In genomic region chr19:3716147-3716668, GRCh38 we compare ENCODE assay signal across 25 cellular contexts. TPM values are rescaled to one million over a fixed set of nuclear protein-coding genes. Genes with fewer than 3 reads are reported as not detected.
DNase-seq lines count a peak whose midpoint lies in the region; ATAC-seq, FAIRE-seq and TF ChIP-seq lines count a peak whose summit lies in the region.
"Had no signal": no experiment of that assay in that cellular context is flagged by ENCODE, and none has a peak within 500 bp of the region (broad histone marks: within the 10 kb centered on the region; RNA-seq: fewer than 3 reads in every experiment).

No MANE protein-coding gene starts in this region.

- no peaks in the 10 kb centered on the region for H3K9me3 Mint-ChIP-seq in Calu3 (ENCODE audit: low read depth, unreplicated experiment)
- H3K9me3 Mint-ChIP-seq: CD4-positive, alpha-beta T cell had no signal

- RAD21 ChIA-PET in HCT116 (lab: Charles Lee; ENCODE audit: low non-redundant PET in 1 of 2, low total read pairs in 2 of 2, uncharacterized antibody in 2 of 2, unreplicated experiment in 2 of 2) = interaction anchor here in 1 of 2 experiments (0.6 kb wide), 1 partner anchor 110 kb away, joined by 3 read pairs; no protein-coding TSS in a partner anchor

- no peak overlapping the region for H2BK12ac ChIP-seq in H1 (ENCODE audit: low read depth, low read length)

- intact Hi-C loops in Calu3 (cut with micrococcal nuclease; ENCODE audit: unreplicated experiment) (no loop called here), HCT116 (cut with micrococcal nuclease) (no loop called here)

- no peak overlapping the region for H2BK15ac ChIP-seq in H1 (ENCODE audit: low read length)

- H3K79me1 ChIP-seq in H1 (ENCODE audit: low read depth, low read length) = no peaks in the 10 kb centered on the region

- no peak overlapping the region for H2AK5ac ChIP-seq in H1 (ENCODE audit: low read depth, low read length)

- no peak overlapping the region for H4K91ac ChIP-seq in H1 (replicated peaks; ENCODE audit: insufficient read length, low read length)

- H4K5ac ChIP-seq in H1 (ENCODE audit: insufficient read length, low read depth, low read length) = no peak overlapping the region

- TF ChIP-seq RAD21 in HCT116 (IDR thresholded peaks at IDR 0.05; ENCODE audit: low read depth) (no peak), H1 (IDR thresholded peaks at IDR 0.05 in 1 of 2, conservative IDR thresholded peaks at IDR 0.05 in 1 of 2; ENCODE audit: low read depth in 2 of 2, low read length in 2 of 2) (no peak)

- H3K27me3 ChIP-seq in HCT116 (ENCODE audit: insufficient read depth, low read length) = no peaks in the 10 kb centered on the region
- no peaks in the 10 kb centered on the region for H3K27me3 ChIP-seq in H1 (replicated peaks in 1 of 4; ENCODE audit: control insufficient read depth in 3 of 4, extremely low read depth in 1 of 4, insufficient read depth in 3 of 4, low read length in 3 of 4)
- no peaks in the 10 kb centered on the region for H3K27me3 ChIP-seq in small intestine (ENCODE audit: control insufficient read depth in 2 of 2, insufficient read depth in 2 of 2, low read length in 2 of 2)

- no peak for TF ChIP-seq POLR2A in HCT116 (IDR thresholded peaks at IDR 0.05; ENCODE audit: borderline replicate concordance, extremely low read depth, insufficient read depth, insufficient read length)
- TF ChIP-seq POLR2A in H1 (IDR thresholded peaks at IDR 0.05; ENCODE audit: control extremely low read depth in 1 of 2, low read depth in 2 of 2, low read length in 2 of 2) = no peak

- POLR2A ChIA-PET in HCT116 (lab: Charles Lee) = no interaction called here
- POLR2A ChIA-PET in H1 (lab: Charles Lee; ENCODE audit: partially characterized antibody) = no interaction called here

- H3K4me2 ChIP-seq in HCT116 (ENCODE audit: low read length) = peak overlapping the region; percentile 49
- H3K4me2 ChIP-seq in H1 (ENCODE audit: insufficient read depth in 1 of 2, low read depth in 2 of 2, low read length in 2 of 2) = no peak overlapping the region

- H3K23me2 ChIP-seq in H1 (ENCODE audit: low read depth, low read length) = no peaks in the 10 kb centered on the region

- H3K4me3 Mint-ChIP-seq in Calu3 (ENCODE audit: low read depth, unreplicated experiment) = no peak overlapping the region
- H3K4me3 Mint-ChIP-seq: CD4-positive, alpha-beta T cell had no signal

- H3K36me3 ChIP-seq in HCT116 (ENCODE audit: control insufficient read depth in 1 of 2, insufficient read depth in 2 of 2, low read length in 2 of 2) = no peaks in the 10 kb centered on the region
- no peaks in the 10 kb centered on the region for H3K36me3 ChIP-seq in H1 (ENCODE audit: control insufficient read depth in 2 of 4, insufficient read depth in 4 of 4, low read length in 3 of 4)
- no peaks in the 10 kb centered on the region for H3K36me3 ChIP-seq in small intestine (ENCODE audit: control insufficient read depth in 2 of 2, insufficient read depth in 2 of 2, low read length in 2 of 2)
- H3K36me3 ChIP-seq: HAP-1 had no signal

- H2BK20ac ChIP-seq in H1 (ENCODE audit: low read length) = no peak overlapping the region

- H3K4ac ChIP-seq in H1 (replicated peaks; ENCODE audit: insufficient read length, low read depth, low read length) = no peak overlapping the region

- H2BK120ac ChIP-seq in H1 (replicated peaks; ENCODE audit: low read depth, low read length) = no peak overlapping the region

- WGBS in H1 (ENCODE audit: extremely low coverage in 1 of 2, insufficient coverage in 1 of 2, insufficient read length in 1 of 2, insufficient replicate concordance in 2 of 2, low coverage in 1 of 2, low lambda C conversion rate in 2 of 2, missing lambda C conversion rate in 1 of 2), 2 experiments = 89% methylated on average over 16 of the region's 16 CpGs; no CpG with 5 or more reads in 1 of the 2 experiments
- 51 to 78% (median 60%) methylated on average over 16 of the region's 16 CpGs for WGBS in small intestine, 3 donors

- BruUV-seq in Calu3 (replicated peaks; lab: Mats Ljungman, UMichigan) (no TSS peak), HCT116 (replicated peaks; lab: Mats Ljungman, UMichigan) (no TSS peak)

- H3K18ac ChIP-seq in H1 (ENCODE audit: extremely low read depth, low read length) = no peak overlapping the region

- CTCF ChIA-PET in Calu3 (lab: Charles Lee) (no interaction called here), HCT116 (lab: Charles Lee) (no interaction called here), H1 (lab: Charles Lee; ENCODE audit: partially characterized antibody) (interaction anchor here (0.6 to 5.8 kb wide), 10 partner anchors 9 to 423 kb away, joined by 3 to 66 read pairs (median 4); partner anchors contain the start of genes GIPC3 and TJP3)

- peak overlapping the region; percentile 25; the same call in 1 of the 2 replicates for H3K27ac ChIP-seq in HCT116 (ENCODE audit: low read depth, low read length)
- H3K27ac ChIP-seq in H1 (ENCODE audit: low read depth, low read length) = no peak overlapping the region
- peak overlapping the region in 1 of 2 donors; percentile 67 for H3K27ac ChIP-seq in small intestine (ENCODE audit: low read depth in 1 of 2, low read length in 1 of 2)
- H3K27ac ChIP-seq: C4-2B, HL-60 had no signal

- H3K9me2 ChIP-seq in HCT116 (ENCODE audit: insufficient read depth) = no peaks in the 10 kb centered on the region

- no peak overlapping the region for H3K4me3 ChIP-seq in HCT116 (replicated peaks in 1 of 2; ENCODE audit: low read depth in 1 of 2, low read length in 2 of 2)
- no peak overlapping the region for H3K4me3 ChIP-seq in H1 (ENCODE audit: extremely low read depth in 1 of 4, insufficient read depth in 2 of 4, low read depth in 3 of 4, low read length in 4 of 4)
- H3K4me3 ChIP-seq in small intestine (ENCODE audit: low read depth in 1 of 2, low read length in 2 of 2) = no peak overlapping the region
- H3K4me3 ChIP-seq: HAP-1 had no signal

- no peak overlapping the region for H3K56ac ChIP-seq in H1 (replicated peaks; ENCODE audit: insufficient read length, low read depth, low read length)

- no peaks in the 10 kb centered on the region for H3K27me3 Mint-ChIP-seq in Calu3 (ENCODE audit: unreplicated experiment)

- peaks cover 26% of the 10 kb centered on the region for H3K4me1 Mint-ChIP-seq in Calu3 (ENCODE audit: low read depth, unreplicated experiment)

- H3K36me3 Mint-ChIP-seq in Calu3 (ENCODE audit: insufficient read depth, unreplicated experiment) = peaks cover 40% of the 10 kb centered on the region

- peak; percentile 20 for DNase-seq in Calu3
- DNase-seq in HCT116 (ENCODE audit: low read depth, low spot score) = no peak
- no peak for DNase-seq in H1 (ENCODE audit: low read depth in 1 of 2, low spot score in 2 of 2)
- peak; percentile 74 for DNase-seq in small intestine
- DNase-seq in RCC 7860 (ENCODE audit: low spot score) = no peak
- no peak for DNase-seq in iPS-NIHi11 (ENCODE audit: low spot score)
- DNase-seq: AML-193; Caco-2; CD4-positive, alpha-beta T cell; DMS153; DMS79; GDM1; GOT3; IMR-90; KBM-7 had no signal

- TF ChIP-seq CTCF in Calu3 (IDR thresholded peaks at IDR 0.05; ENCODE audit: unreplicated experiment) (no peak), HCT116 (IDR thresholded peaks at IDR 0.05 in 2 of 3, conservative IDR thresholded peaks at IDR 0.05 in 1 of 3; ENCODE audit: borderline replicate concordance in 1 of 3, insufficient read depth in 1 of 3, low read depth in 2 of 3, low read length in 2 of 3) (no peak), H1 (IDR thresholded peaks at IDR 0.05; ENCODE audit: control extremely low read depth in 1 of 3, insufficient read depth in 1 of 3, low read depth in 1 of 3, low read length in 3 of 3) (no peak)

- H3K4me1 ChIP-seq in HCT116 (ENCODE audit: control insufficient read depth in 1 of 2, insufficient read depth in 2 of 2, low read length in 2 of 2) = peaks cover 59 to 86% of the 10 kb centered on the region in 2 experiments
- peaks cover 0 to 4% (median 1%) of the 10 kb centered on the region in 4 experiments; a peak in 3 of 7 replicates for H3K4me1 ChIP-seq in H1 (replicated peaks in 1 of 4; ENCODE audit: control insufficient read depth in 3 of 4, insufficient read depth in 4 of 4, low read length in 3 of 4)
- peaks cover 0 to 6% of the 10 kb centered on the region in 2 donors for H3K4me1 ChIP-seq in small intestine (ENCODE audit: control insufficient read depth in 2 of 2, insufficient read depth in 1 of 2, low read depth in 1 of 2, low read length in 1 of 2)
- H3K4me1 ChIP-seq: HAP-1 had no signal

- FAIRE-seq in H1 (lab: Jason Lieb, UNC) (no peak), small intestine (lab: Jason Lieb, UNC) (no peak), RCC 7860 (lab: Jason Lieb, UNC) (no peak)
- FAIRE-seq: A204.1, GM12892, GM18507 had no signal

- no peak for TF ChIP-seq EP300 in H1 (IDR thresholded peaks at IDR 0.05; ENCODE audit: borderline replicate concordance in 1 of 2, low read depth in 2 of 2, low read length in 2 of 2)

- no peak overlapping the region for H3K23ac ChIP-seq in H1 (ENCODE audit: insufficient read length)

- H4K8ac ChIP-seq in H1 (ENCODE audit: extremely low read depth, insufficient read depth, low read length) = no peak overlapping the region

- no peaks in the 10 kb centered on the region for H3K79me2 ChIP-seq in HCT116 (ENCODE audit: insufficient read depth, low read length)
- H3K79me2 ChIP-seq in H1 (ENCODE audit: control insufficient read depth in 1 of 2, insufficient read depth in 2 of 2, low read length in 2 of 2) = no peaks in the 10 kb centered on the region

- H2BK5ac ChIP-seq in H1 (ENCODE audit: low read depth, low read length) = no peak overlapping the region

- no peaks in the 10 kb centered on the region for H3K9me3 ChIP-seq in HCT116 (ENCODE audit: control insufficient read depth in 1 of 2, insufficient read depth in 1 of 2, low read depth in 1 of 2, low read length in 2 of 2)
- no peaks in the 10 kb centered on the region for H3K9me3 ChIP-seq in H1 (ENCODE audit: insufficient read depth in 2 of 2, low read depth in 1 of 2, low read length in 1 of 2)
- H3K9me3 ChIP-seq in small intestine (ENCODE audit: control insufficient read depth, low read depth) = no peaks in the 10 kb centered on the region
- H3K9me3 ChIP-seq: Caco-2, HAP-1 had no signal

- H3K9ac ChIP-seq in HCT116 (ENCODE audit: low read length) (no peak overlapping the region), H1 (replicated peaks in 1 of 4; ENCODE audit: extremely low read depth in 1 of 4, low read depth in 3 of 4, low read length in 3 of 4) (no peak overlapping the region)

- H2AFZ ChIP-seq in HCT116 (ENCODE audit: low read depth, low read length, poor library complexity, severe bottlenecking) (no peak overlapping the region), H1 (ENCODE audit: low read length) (no peak overlapping the region)

- no peak overlapping the region for H3K14ac ChIP-seq in H1 (ENCODE audit: insufficient read length)

- H4K20me1 ChIP-seq in HCT116 (ENCODE audit: insufficient read depth) (no peaks in the 10 kb centered on the region), H1 (replicated peaks in 1 of 2; ENCODE audit: control insufficient read depth in 1 of 2, insufficient read depth in 2 of 2, low read length in 2 of 2) (no peaks in the 10 kb centered on the region)

- no peak overlapping the region for H3K27ac Mint-ChIP-seq in Calu3 (ENCODE audit: unreplicated experiment)
- H3K27ac Mint-ChIP-seq: CD4-positive, alpha-beta T cell had no signal

- ATAC-seq in HCT116 = no peak
- ATAC-seq in GM19035 (IDR thresholded peaks at IDR 0.05; ENCODE audit: unreplicated experiment) = no peak

RNA-seq across cellular contexts. Expression of gene TJP3, which starts 8.0 kb away (rescaled TPM):
- 84.8 and 111 TPM in 2 replicates for total RNA-seq in Calu3 (2022)
- 69.6 TPM for total RNA-seq in HCT116 (2021; ENCODE audit: unreplicated experiment)
- 90.9 and 95.6 TPM in 2 replicates for polyA plus RNA-seq in HCT116 (2012)
- 24.6 and 26.1 TPM in 2 replicates for total RNA-seq in H1 (2021; fragmentation: NEBNext Ultra II Directional; extraction: Animal tissue kit (Norgen Biotek cat#: 25700))
- 17.1 and 30.2 TPM in 2 replicates for polyA plus RNA-seq in H1 (2011; rRNA removed)
- 22.0 TPM for polyA plus RNA-seq in H1 (2011; cell fraction: cytosol; rRNA removed)
- 41.8 TPM for polyA plus RNA-seq in H1 (2011; cell fraction: nucleus; rRNA removed)
- polyA plus RNA-seq in H1 (2012, experiment 1 of 2) = 29.8 to 44.6 TPM (median 40.4 TPM) in 4 replicates
- polyA plus RNA-seq in H1 (2012, experiment 2 of 2) = 36.2 TPM
- 37.5 TPM for polyA plus RNA-seq in H1 (2013, experiment 1 of 2)
- 30.4 TPM for polyA plus RNA-seq in H1 (2013, experiment 2 of 2)
- 9.9 and 14.4 TPM in 2 replicates for polyA minus RNA-seq in H1 (2011; rRNA and poly(A)+ RNA removed)
- 18.3 TPM for polyA minus RNA-seq in H1 (2011; cell fraction: cytosol; rRNA and poly(A)+ RNA removed)
- 12.6 TPM for polyA minus RNA-seq in H1 (2011; cell fraction: nucleus; rRNA and poly(A)+ RNA removed)
- 100 to 1,000 TPM in 2 of 3 donors, 10 to 100 TPM in 1; 74.5 to 385 (median 285) TPM for polyA plus RNA-seq in small intestine
- total RNA-seq: Daoy, HT1080, IMR-90 had no signal
- polyA plus RNA-seq: BJ, IMR-90 had no signal

RNA-seq across cellular contexts. Expression of gene PIP5K1C, which starts 15.9 kb away (rescaled TPM):
- 23.6 and 26.3 TPM in 2 replicates for total RNA-seq in Calu3 (2022)
- total RNA-seq in HCT116 (2021; ENCODE audit: unreplicated experiment) = 26.9 TPM
- polyA plus RNA-seq in HCT116 (2012) = 16.5 and 16.7 TPM in 2 replicates
- 31.3 and 32.9 TPM in 2 replicates for total RNA-seq in H1 (2021; fragmentation: NEBNext Ultra II Directional; extraction: Animal tissue kit (Norgen Biotek cat#: 25700))
- polyA plus RNA-seq in H1 (2011; rRNA removed) = 10.6 and 20.4 TPM in 2 replicates
- 7.1 TPM for polyA plus RNA-seq in H1 (2011; cell fraction: cytosol; rRNA removed)
- 30.2 TPM for polyA plus RNA-seq in H1 (2011; cell fraction: nucleus; rRNA removed)
- polyA plus RNA-seq in H1 (2012, experiment 1 of 2) = 18.6 to 28.3 TPM (median 25.8 TPM) in 4 replicates
- polyA plus RNA-seq in H1 (2012, experiment 2 of 2) = 19.0 TPM
- polyA plus RNA-seq in H1 (2013, experiment 1 of 2) = 19.7 TPM
- 18.8 TPM for polyA plus RNA-seq in H1 (2013, experiment 2 of 2)
- 21.0 and 23.7 TPM in 2 replicates for polyA minus RNA-seq in H1 (2011; rRNA and poly(A)+ RNA removed)
- polyA minus RNA-seq in H1 (2011; cell fraction: cytosol; rRNA and poly(A)+ RNA removed) = 19.8 TPM
- 19.9 TPM for polyA minus RNA-seq in H1 (2011; cell fraction: nucleus; rRNA and poly(A)+ RNA removed)
- polyA plus RNA-seq in small intestine = 10 to 100 TPM in 2 of 3 donors, 1 to 10 TPM in 1; 7.3 to 16.6 (median 10.5) TPM

RNA-seq across cellular contexts. Expression of gene APBA3, which starts 45.3 kb away (rescaled TPM):
- total RNA-seq in Calu3 (2022) (18.1 and 19.6 TPM in 2 replicates), HCT116 (2021; ENCODE audit: unreplicated experiment) (29.5 TPM)
- 21.5 and 25.0 TPM in 2 replicates for polyA plus RNA-seq in HCT116 (2012)
- total RNA-seq in H1 (2021; fragmentation: NEBNext Ultra II Directional; extraction: Animal tissue kit (Norgen Biotek cat#: 25700)) = 21.4 and 23.4 TPM in 2 replicates
- polyA plus RNA-seq in H1 (2011; rRNA removed) (36.9 and 48.4 TPM in 2 replicates), small intestine (10 to 100 TPM; 13.1 to 20.8 (median 13.8) TPM)
- polyA plus RNA-seq in H1 (2011; cell fraction: cytosol; rRNA removed) = 33.3 TPM
- 74.8 TPM for polyA plus RNA-seq in H1 (2011; cell fraction: nucleus; rRNA removed)
- 17.8 to 23.6 TPM (median 21.2 TPM) in 4 replicates for polyA plus RNA-seq in H1 (2012, experiment 1 of 2)
- polyA plus RNA-seq in H1 (2012, experiment 2 of 2) = 27.9 TPM
- polyA plus RNA-seq in H1 (2013, experiment 1 of 2) = 20.4 TPM
- 17.7 TPM for polyA plus RNA-seq in H1 (2013, experiment 2 of 2)
- 12.6 and 14.5 TPM in 2 replicates for polyA minus RNA-seq in H1 (2011; rRNA and poly(A)+ RNA removed)
- polyA minus RNA-seq in H1 (2011; cell fraction: cytosol; rRNA and poly(A)+ RNA removed) = 25.8 TPM
- 32.4 TPM for polyA minus RNA-seq in H1 (2011; cell fraction: nucleus; rRNA and poly(A)+ RNA removed)

RNA-seq across cellular contexts. Expression of gene MRPL54, which starts 46.3 kb away (rescaled TPM):
- 26.1 and 31.0 TPM in 2 replicates for total RNA-seq in Calu3 (2022)
- total RNA-seq in HCT116 (2021; ENCODE audit: unreplicated experiment) = 67.1 TPM
- 60.6 and 78.4 TPM in 2 replicates for polyA plus RNA-seq in HCT116 (2012)
- 72.8 and 80.3 TPM in 2 replicates for total RNA-seq in H1 (2021; fragmentation: NEBNext Ultra II Directional; extraction: Animal tissue kit (Norgen Biotek cat#: 25700))
- polyA plus RNA-seq in H1 (2011; rRNA removed) = 63.8 and 83.6 TPM in 2 replicates
- polyA plus RNA-seq in H1 (2011; cell fraction: cytosol; rRNA removed) = 71.0 TPM
- polyA plus RNA-seq in H1 (2011; cell fraction: nucleus; rRNA removed) = 47.1 TPM
- 42.7 to 64.5 TPM (median 57.7 TPM) in 4 replicates for polyA plus RNA-seq in H1 (2012, experiment 1 of 2)
- polyA plus RNA-seq in H1 (2012, experiment 2 of 2) = 118 TPM
- polyA plus RNA-seq in H1 (2013, experiment 1 of 2) = 48.2 TPM
- 51.1 TPM for polyA plus RNA-seq in H1 (2013, experiment 2 of 2)
- 6.2 and 7.2 TPM in 2 replicates for polyA minus RNA-seq in H1 (2011; rRNA and poly(A)+ RNA removed)
- polyA minus RNA-seq in H1 (2011; cell fraction: cytosol; rRNA and poly(A)+ RNA removed) = 19.3 TPM
- 11.1 TPM for polyA minus RNA-seq in H1 (2011; cell fraction: nucleus; rRNA and poly(A)+ RNA removed)
- polyA plus RNA-seq in small intestine = 100 to 1,000 TPM in 2 of 3 donors, 10 to 100 TPM in 1; 96.2 to 170 (median 155) TPM

RNA-seq across cellular contexts. Expression of gene RAX2, which starts 55.8 kb away (rescaled TPM):
- total RNA-seq in Calu3 (2022) = not detected in 2 replicates
- total RNA-seq in HCT116 (2021; ENCODE audit: unreplicated experiment) = not detected
- 0.03 TPM in 1 of 2 replicates, not detected in the other for polyA plus RNA-seq in HCT116 (2012)
- not detected in 2 replicates for total RNA-seq in H1 (2021; fragmentation: NEBNext Ultra II Directional; extraction: Animal tissue kit (Norgen Biotek cat#: 25700))
- 0.08 and 0.19 TPM in 2 replicates for polyA plus RNA-seq in H1 (2011; rRNA removed)
- polyA plus RNA-seq in H1 (2011; cell fraction: cytosol; rRNA removed) = 0.09 TPM
- polyA plus RNA-seq in H1 (2011; cell fraction: nucleus; rRNA removed) = 0.33 TPM
- polyA plus RNA-seq in H1 (2012, experiment 1 of 2) = 0.11 TPM in 1 of 4 replicates, not detected in the others
- not detected for polyA plus RNA-seq in H1 (2012, experiment 2 of 2)
- 0.04 TPM for polyA plus RNA-seq in H1 (2013, experiment 1 of 2)
- polyA plus RNA-seq in H1 (2013, experiment 2 of 2) = 0.06 TPM
- not detected in 2 replicates for polyA minus RNA-seq in H1 (2011; rRNA and poly(A)+ RNA removed)
- polyA minus RNA-seq in H1 (2011; cell fraction: cytosol; rRNA and poly(A)+ RNA removed) = not detected
- polyA minus RNA-seq in H1 (2011; cell fraction: nucleus; rRNA and poly(A)+ RNA removed) = 0.40 TPM
- polyA plus RNA-seq in small intestine = not detected
- total RNA-seq: Caco-2; CD4-positive, alpha-beta T cell; Daoy; HT1080; IMR-90 had no signal
- polyA plus RNA-seq: BJ, IMR-90 had no signal

Comparison
In these comparisons a context has a peak if more than half of its experiments do, and no peak if none do; other contexts are left out.
1. DNase-seq: peak in Calu3 (single experiment) and small intestine (single experiment); none in HCT116 (single experiment), H1 (0 of 2), RCC 7860 (single experiment) and iPS-NIHi11 (single experiment).